ENCODE assay signal across 19 cellular contexts in the genomic region with DNA sequence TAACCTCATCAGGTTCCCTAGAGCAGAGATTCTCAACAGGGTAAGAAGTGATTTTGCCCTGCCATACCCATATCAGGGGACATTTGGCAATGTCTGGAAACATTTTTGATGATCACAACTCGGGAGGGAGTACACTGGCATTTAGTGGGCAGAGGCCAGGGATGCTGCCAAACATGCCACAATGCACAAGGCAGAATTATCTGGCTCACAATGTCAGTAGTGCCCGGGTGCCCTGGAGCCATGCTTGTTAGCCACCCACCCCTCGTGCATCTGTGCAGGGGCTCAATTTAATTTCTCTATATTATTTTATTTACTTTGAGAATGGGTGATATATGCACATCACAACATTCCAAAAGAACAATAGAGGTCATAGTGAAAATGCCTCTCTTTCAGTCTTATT.
DNase-seq lines count a peak whose midpoint lies in the region; ATAC-seq and TF ChIP-seq lines count a peak whose summit lies in the region.
"Had no signal": no experiment of that assay in that cellular context is flagged by ENCODE, and none has a peak within 500 bp of the region (broad histone marks: within the 10 kb centered on the region; RNA-seq: fewer than 3 reads in every experiment).

No MANE protein-coding gene starts in this region.

- H3K4me1 ChIP-seq in upper lobe of left lung, result no peaks in the 10 kb centered on the region

- H3K27ac ChIP-seq in angular gyrus (ENCODE audit: low read depth, low read length), result peak overlapping the region; percentile 86
- peak overlapping the region in 57 of 59 donors; percentile 42 to 98 (median 91) for H3K27ac ChIP-seq in dorsolateral prefrontal cortex
- H3K27ac ChIP-seq in layer of hippocampus (ENCODE audit: low read depth, low read length), result peak overlapping the region; percentile 81
- H3K27ac ChIP-seq in temporal lobe (ENCODE audit: low read depth, low read length), result peak overlapping the region; percentile 94
- H3K27ac ChIP-seq in upper lobe of left lung, result no peak overlapping the region
- H3K27ac ChIP-seq: BLaER1, C4-2B, GM23248 had no signal

- DNase-seq in dorsolateral prefrontal cortex (peak in 2 of 10 donors; percentile 22 to 51), upper lobe of left lung (no peak), DMS79 treated with DMSO at 0.1 percent for 48 hours (lab: John Stamatoyannopoulos, UW) (no peak)
- no peak for DNase-seq in effector CD4-positive, alpha-beta T cell
- DNase-seq: CD4-positive, CD25-positive, alpha-beta regulatory T cell; CD8-positive, alpha-beta T cell; DMS153; EL; GDM1; GM23248; H7 had no signal

- 83 to 92% methylated on average over 3 of the region's 3 CpGs for WGBS in upper lobe of left lung, 2 donors

- intact Hi-C loops in dorsolateral prefrontal cortex (cut with DNase I), result no loop called here

- no peaks in the 10 kb centered on the region for H3K36me3 ChIP-seq in upper lobe of left lung
- H3K36me3 ChIP-seq: BLaER1 had no signal

- TF ChIP-seq POLR2A in upper lobe of left lung (IDR thresholded peaks at IDR 0.05), result no peak

- TF ChIP-seq EP300 in upper lobe of left lung (IDR thresholded peaks at IDR 0.05), result no peak

- H3K4me3 ChIP-seq in dorsolateral prefrontal cortex, result peak overlapping the region in 4 of 59 donors; percentile 3 to 50 (median 5)
- H3K4me3 ChIP-seq in upper lobe of left lung, result no peak overlapping the region
- H3K4me3 ChIP-seq: BLaER1, GM12878, GM23248 had no signal

- TF ChIP-seq CTCF in dorsolateral prefrontal cortex (IDR thresholded peaks at IDR 0.05 in 54 of 56, conservative IDR thresholded peaks at IDR 0.05 in 2 of 56; ENCODE audit: low read depth in 1 of 56, partially characterized antibody in 56 of 56), result no peak
- TF ChIP-seq CTCF in upper lobe of left lung (IDR thresholded peaks at IDR 0.05), result no peak

- no peaks in the 10 kb centered on the region for H3K9me3 ChIP-seq in upper lobe of left lung
- H3K9me3 ChIP-seq: BLaER1, Caco-2 had no signal

- H3K27me3 ChIP-seq in dorsolateral prefrontal cortex (peaks cover 0 to 5% (median 0%) of the 10 kb centered on the region in 45 donors), layer of hippocampus (ENCODE audit: control insufficient read depth, insufficient read depth, low read length) (no peaks in the 10 kb centered on the region), upper lobe of left lung (no peaks in the 10 kb centered on the region)
- H3K27me3 ChIP-seq: BLaER1 had no signal

- ATAC-seq in upper lobe of left lung (ENCODE audit: low FRiP score in 2 of 2), result no peak
- ATAC-seq: CD8-positive, alpha-beta T cell; GM12878; HCT116 had no signal

Comparison
In these comparisons a context has a peak if more than half of its experiments do, and no peak if none do; other contexts are left out.
1. H3K27ac ChIP-seq: peak in angular gyrus (single experiment), dorsolateral prefrontal cortex (57 of 59), layer of hippocampus (single experiment) and temporal lobe (single experiment); none in upper lobe of left lung (0 of 4).